Comparison of ENCODE assay signal across 14 cellular contexts in genomic region chr14:52052991-52053390, GRCh38. TPM values are rescaled to one million over a fixed set of nuclear protein-coding genes. Genes with fewer than 3 reads are reported as not detected.
DNase-seq lines count a peak whose midpoint lies in the region; ATAC-seq and TF ChIP-seq lines count a peak whose summit lies in the region.
"Had no signal": no experiment of that assay in that cellular context is flagged by ENCODE, and none has a peak within 500 bp of the region (broad histone marks: within the 10 kb centered on the region; RNA-seq: fewer than 3 reads in every experiment).

No MANE protein-coding gene starts in this region.

- TF ChIP-seq CTCF in mammary epithelial cell (conservative IDR thresholded peaks at IDR 0.05 in 1 of 2, IDR thresholded peaks at IDR 0.05 in 1 of 2; ENCODE audit: extremely low read depth in 1 of 2, insufficient read depth in 1 of 2, low read depth in 1 of 2, low read length in 2 of 2) (no peak), cardiac muscle cell (IDR thresholded peaks at IDR 0.05; ENCODE audit: low read depth, low read length) (no peak), neural progenitor cell (IDR thresholded peaks at IDR 0.05) (no peak), tibial nerve (IDR thresholded peaks at IDR 0.05) (no peak), endodermal cell (conservative IDR thresholded peaks at IDR 0.05) (no peak)

- no TSS peak for BruUV-seq in mammary epithelial cell (replicated peaks; lab: Mats Ljungman, UMichigan)

- intact Hi-C loops in mammary epithelial cell (cut with micrococcal nuclease), result no loop called here

- H3F3A ChIP-seq in neural progenitor cell (ENCODE audit: low read depth), result no peaks in the 10 kb centered on the region

- peak overlapping the region; percentile 4 for H2AFZ ChIP-seq in mammary epithelial cell (ENCODE audit: low read depth, low read length)
- no peak overlapping the region for H2AFZ ChIP-seq in neural progenitor cell (replicated peaks)

- H3K27me3 ChIP-seq in mammary epithelial cell (ENCODE audit: insufficient read depth, low read length) (no peaks in the 10 kb centered on the region), cardiac muscle cell (no peaks in the 10 kb centered on the region), neural progenitor cell (no peaks in the 10 kb centered on the region), tibial nerve (no peaks in the 10 kb centered on the region), endodermal cell (ENCODE audit: control insufficient read depth, insufficient read depth, low read length, poor library complexity, severe bottlenecking) (no peaks in the 10 kb centered on the region)

- H3K9ac ChIP-seq in mammary epithelial cell (ENCODE audit: insufficient read depth, low read length) (no peak overlapping the region), neural progenitor cell (no peak overlapping the region), endodermal cell (ENCODE audit: extremely low read depth, low read length, poor library complexity, severe bottlenecking) (no peak overlapping the region)

- CTCF ChIA-PET in mammary epithelial cell (lab: Charles Lee; ENCODE audit: low non-redundant PET), result no interaction called here

- no peak for TF ChIP-seq POLR2A in tibial nerve (IDR thresholded peaks at IDR 0.05)

- H3K36me3 Mint-ChIP-seq in neural progenitor cell (peaks cover 2% of the 10 kb centered on the region), endodermal cell (ENCODE audit: low read depth) (no peaks in the 10 kb centered on the region)
- H3K36me3 Mint-ChIP-seq: CD8-positive, alpha-beta T cell had no signal

- H3K4me1 ChIP-seq in mammary epithelial cell (ENCODE audit: insufficient read depth, low read length) (peaks cover 10% of the 10 kb centered on the region), cardiac muscle cell (ENCODE audit: low read depth) (peaks cover 57% of the 10 kb centered on the region), neural progenitor cell (no peaks in the 10 kb centered on the region), tibial nerve (peaks cover 0 to 86% (median 51%) of the 10 kb centered on the region in 4 donors), endodermal cell (ENCODE audit: control insufficient read depth, insufficient read depth, low read length) (peaks cover 7% of the 10 kb centered on the region)

- peak overlapping the region; percentile 34 for H3K27ac Mint-ChIP-seq in neural progenitor cell
- H3K27ac Mint-ChIP-seq in endodermal cell, result no peak overlapping the region
- H3K27ac Mint-ChIP-seq: activated CD8-positive, alpha-beta T cell treated with anti-CD3 and anti-CD28 coated beads, Interleukin-2, amount 10 ng/mL, durations not matched to agents 7 days and 5 days; CD8-positive, alpha-beta T cell had no signal

- no peak for TF ChIP-seq EP300 in tibial nerve (IDR thresholded peaks at IDR 0.05)

- H3K4me2 ChIP-seq in mammary epithelial cell (ENCODE audit: insufficient read depth, low read depth, low read length), result no peak overlapping the region
- H3K4me2 ChIP-seq in neural progenitor cell, result no peak overlapping the region

- H3K27ac ChIP-seq in mammary epithelial cell (ENCODE audit: insufficient read depth, low read depth, low read length) (no peak overlapping the region), cardiac muscle cell (peak overlapping the region; percentile 85), neural progenitor cell (no peak overlapping the region), tibial nerve (peak overlapping the region in 3 of 4 donors; percentile 24 to 74 (median 71)), endodermal cell (ENCODE audit: low read depth, low read length) (no peak overlapping the region)

- no peak for DNase-seq in mammary epithelial cell
- peak in 1 of 2 donors; percentile 69 for DNase-seq in cardiac muscle cell (ENCODE audit: low read depth in 1 of 2, low spot score in 1 of 2)
- DNase-seq in neural progenitor cell (ENCODE audit: low spot score), result no peak
- no peak for DNase-seq in tibial nerve (ENCODE audit: low spot score in 2 of 2)
- no peak for DNase-seq in SW480 (ENCODE audit: low spot score)
- no peak for DNase-seq in endodermal cell
- no peak for DNase-seq in DMS53 (lab: John Stamatoyannopoulos, UW)
- DNase-seq: activated CD8-positive, alpha-beta T cell treated with anti-CD3 and anti-CD28 coated beads, Interleukin-2, amount 10 ng/mL, durations not matched to agents 7 days and 5 days; activated gamma-delta T cell treated with Interleukin-2 at 50 U/mL for 16 hours; CD8-positive, alpha-beta T cell; midbrain; NCI-H2171 treated with DMSO at 0.1 percent for 48 hours had no signal

- ATAC-seq in GM18867 (IDR thresholded peaks at IDR 0.05; ENCODE audit: unreplicated experiment), result no peak
- ATAC-seq: activated CD8-positive, alpha-beta T cell treated with anti-CD3 and anti-CD28 coated beads, Interleukin-2, amount 10 ng/mL, durations not matched to agents 7 days and 5 days; CD8-positive, alpha-beta T cell had no signal

- 20% methylated on average over 5 of the region's 5 CpGs for WGBS in mammary epithelial cell (ENCODE audit: low coverage, missing lambda C conversion rate)
- WGBS in tibial nerve, 2 donors, result 41% methylated on average over 5 of the region's 5 CpGs
- WGBS in endodermal cell (ENCODE audit: insufficient coverage in 1 of 2, insufficient read length in 1 of 2), 2 experiments, result 93 to 95% methylated on average over 4 to 5 of the region's 5 CpGs

- H3K79me2 ChIP-seq in mammary epithelial cell (ENCODE audit: insufficient read depth, low read length) (peaks cover 17% of the 10 kb centered on the region), neural progenitor cell (ENCODE audit: low read depth) (no peaks in the 10 kb centered on the region)

- dilution Hi-C loops in mammary epithelial cell (cut with HindIII; ENCODE audit: low sequenced_read_pairs), result no loop called here

- H3K9me3 Mint-ChIP-seq in neural progenitor cell, result no peaks in the 10 kb centered on the region
- no peaks in the 10 kb centered on the region for H3K9me3 Mint-ChIP-seq in endodermal cell
- H3K9me3 Mint-ChIP-seq: CD8-positive, alpha-beta T cell; central memory CD8-positive, alpha-beta T cell had no signal

- no peaks in the 10 kb centered on the region for H4K20me1 ChIP-seq in mammary epithelial cell (ENCODE audit: insufficient read depth, low read length)
- H4K20me1 ChIP-seq in neural progenitor cell (ENCODE audit: low read depth), result no peaks in the 10 kb centered on the region

- peaks cover 6% of the 10 kb centered on the region for H3K4me1 Mint-ChIP-seq in neural progenitor cell
- peaks cover 16% of the 10 kb centered on the region for H3K4me1 Mint-ChIP-seq in endodermal cell
- H3K4me1 Mint-ChIP-seq: central memory CD8-positive, alpha-beta T cell had no signal

- H3K9me3 ChIP-seq in mammary epithelial cell (replicated peaks; ENCODE audit: insufficient read depth, low read length) (no peaks in the 10 kb centered on the region), cardiac muscle cell (ENCODE audit: low read depth) (no peaks in the 10 kb centered on the region), neural progenitor cell (ENCODE audit: low read depth) (no peaks in the 10 kb centered on the region), tibial nerve (no peaks in the 10 kb centered on the region), endodermal cell (ENCODE audit: control insufficient read depth, low read length) (no peaks in the 10 kb centered on the region)

- peaks cover 2% of the 10 kb centered on the region for H3K27me3 Mint-ChIP-seq in neural progenitor cell (ENCODE audit: insufficient read depth, low read depth)
- peaks cover 4% of the 10 kb centered on the region for H3K27me3 Mint-ChIP-seq in endodermal cell (ENCODE audit: insufficient read depth)

- H3K4me3 ChIP-seq in mammary epithelial cell (replicated peaks in 1 of 3; ENCODE audit: insufficient read depth in 1 of 3, low read depth in 2 of 3, low read length in 3 of 3), result no peak overlapping the region
- no peak overlapping the region for H3K4me3 ChIP-seq in cardiac muscle cell
- no peak overlapping the region for H3K4me3 ChIP-seq in neural progenitor cell
- H3K4me3 ChIP-seq in tibial nerve, result no peak overlapping the region
- no peak overlapping the region for H3K4me3 ChIP-seq in endodermal cell (ENCODE audit: low read length)

- no peaks in the 10 kb centered on the region for H3K36me3 ChIP-seq in mammary epithelial cell (ENCODE audit: insufficient read depth, low read length)
- H3K36me3 ChIP-seq in cardiac muscle cell, result peaks cover 39% of the 10 kb centered on the region
- H3K36me3 ChIP-seq in neural progenitor cell, result no peaks in the 10 kb centered on the region
- H3K36me3 ChIP-seq in tibial nerve, result peaks cover 0 to 5% (median 0%) of the 10 kb centered on the region in 3 donors
- no peaks in the 10 kb centered on the region for H3K36me3 ChIP-seq in endodermal cell (ENCODE audit: control insufficient read depth, insufficient read depth, low read length)

- in situ Hi-C loops in mammary epithelial cell (cut with MboI; ENCODE audit: low sequenced_read_pairs in 2 of 2), result no loop called here

- H3K4me3 Mint-ChIP-seq in neural progenitor cell (no peak overlapping the region), endodermal cell (no peak overlapping the region)
- H3K4me3 Mint-ChIP-seq: activated CD8-positive, alpha-beta T cell treated with anti-CD3 and anti-CD28 coated beads, Interleukin-2, amount 10 ng/mL, durations not matched to agents 7 days and 5 days; CD8-positive, alpha-beta T cell; central memory CD8-positive, alpha-beta T cell had no signal

RNA-seq across cellular contexts. Expression of gene NID2, which starts 15.9 kb away (rescaled TPM):
- 10 to 100 TPM in 1 of 2 donors, 1 to 10 TPM in 1; 4.8 to 17.2 TPM for total RNA-seq in mammary epithelial cell
- polyA plus RNA-seq in mammary epithelial cell, result 20.6 TPM
- 36.6 TPM for polyA minus RNA-seq in mammary epithelial cell
- 275 and 538 TPM in 2 replicates for total RNA-seq in cardiac muscle cell
- polyA plus RNA-seq in cardiac muscle cell, result 179 and 341 TPM in 2 replicates
- total RNA-seq in neural progenitor cell (ENCODE audit: low replicate concordance), result 22.0 and 24.7 TPM in 2 replicates
- total RNA-seq in tibial nerve, result 10 to 100 TPM; 61.4 to 90.0 (median 79.4) TPM
- 1 to 10 TPM; 1.7 to 2.9 TPM for total RNA-seq in endodermal cell
- 13.1 TPM for polyA plus RNA-seq in endodermal cell (2013, experiment 1 of 2)
- 11.8 TPM for polyA plus RNA-seq in endodermal cell (2013, experiment 2 of 2)
- total RNA-seq: CD8-positive, alpha-beta T cell had no signal

Comparison
In these comparisons a context has a peak if more than half of its experiments do, and no peak if none do; other contexts are left out.
1. H3K27ac ChIP-seq: peak in cardiac muscle cell (single experiment) and tibial nerve (3 of 4); none in mammary epithelial cell (single experiment), neural progenitor cell (single experiment) and endodermal cell (single experiment).